ENCODE assay signal across 9 cellular contexts in genomic region chr16:14072360-14072759, GRCh38. TPM values are rescaled to one million over a fixed set of nuclear protein-coding genes. Genes with fewer than 3 reads are reported as not detected.
DNase-seq lines count a peak whose midpoint lies in the region; ATAC-seq and TF ChIP-seq lines count a peak whose summit lies in the region.
"Had no signal": no experiment of that assay in that cellular context is flagged by ENCODE, and none has a peak within 500 bp of the region (broad histone marks: within the 10 kb centered on the region; RNA-seq: fewer than 3 reads in every experiment).

No MANE protein-coding gene starts in this region.

- in situ Hi-C loops in astrocyte of the cerebellum (cut with HindIII; ENCODE audit: low sequenced_read_pairs) = no loop called here

- TF ChIP-seq CTCF in astrocyte of the cerebellum (IDR thresholded peaks at IDR 0.05; ENCODE audit: low read depth, low read length, missing control alignments) (no peak), right lobe of liver (IDR thresholded peaks at IDR 0.05) (no peak), thyroid gland (IDR thresholded peaks at IDR 0.05) (no peak), adrenal gland (IDR thresholded peaks at IDR 0.05) (no peak)

- H3K4me3 ChIP-seq in astrocyte of the cerebellum (ENCODE audit: low read depth, low read length) (peak overlapping the region; percentile 80), right lobe of liver (peak overlapping the region in 2 of 3 donors; percentile 82 to 84), thyroid gland (replicated peaks in 1 of 3) (peak overlapping the region in 1 of 3 donors; percentile 58), adrenal gland (peak overlapping the region in 1 of 4 donors; percentile 93)

- H3K4me3 Mint-ChIP-seq in activated naive CD4-positive, alpha-beta T cell treated with anti-CD3 and anti-CD28 coated beads for 36 hours = peak overlapping the region; percentile 83

- peaks cover 0 to 34% (median 3%) of the 10 kb centered on the region in 4 donors for H3K4me1 ChIP-seq in right lobe of liver
- peaks cover 0 to 15% of the 10 kb centered on the region in 2 donors for H3K4me1 ChIP-seq in thyroid gland
- peaks cover 7 to 27% of the 10 kb centered on the region in 2 donors for H3K4me1 ChIP-seq in adrenal gland (replicated peaks in 1 of 2)

- H3K4me1 Mint-ChIP-seq in activated naive CD4-positive, alpha-beta T cell treated with anti-CD3 and anti-CD28 coated beads for 36 hours (ENCODE audit: low read depth) = peaks cover 13% of the 10 kb centered on the region

- no peaks in the 10 kb centered on the region for H3K27me3 Mint-ChIP-seq in activated naive CD4-positive, alpha-beta T cell treated with anti-CD3 and anti-CD28 coated beads for 36 hours (ENCODE audit: low read depth)

- TF ChIP-seq POLR2A in right lobe of liver (IDR thresholded peaks at IDR 0.05) (no peak), thyroid gland (IDR thresholded peaks at IDR 0.05) (no peak), adrenal gland (IDR thresholded peaks at IDR 0.05) (no peak)

- H3K27me3 ChIP-seq in right lobe of liver (no peaks in the 10 kb centered on the region), thyroid gland (no peaks in the 10 kb centered on the region), adrenal gland (no peaks in the 10 kb centered on the region)

- H3K27ac ChIP-seq in right lobe of liver (peak overlapping the region; percentile 50 to 89 (median 77)), thyroid gland (peak overlapping the region in 2 of 3 donors; percentile 90 to 92), adrenal gland (no peak overlapping the region)

- H3K9me3 ChIP-seq in right lobe of liver (no peaks in the 10 kb centered on the region), thyroid gland (no peaks in the 10 kb centered on the region), adrenal gland (replicated peaks in 1 of 3) (no peaks in the 10 kb centered on the region)

- H3K9me3 Mint-ChIP-seq in activated naive CD4-positive, alpha-beta T cell treated with anti-CD3 and anti-CD28 coated beads for 36 hours = no peaks in the 10 kb centered on the region
- no peaks in the 10 kb centered on the region for H3K9me3 Mint-ChIP-seq in activated naive CD4-positive, alpha-beta T cell treated with anti-CD3 and anti-CD28 coated beads, Interleukin-2, amount 50 U/mL, for 72 hours

- no peak for ATAC-seq in activated naive CD4-positive, alpha-beta T cell treated with anti-CD3 and anti-CD28 coated beads, Interleukin-2, amount 50 U/mL, for 72 hours
- ATAC-seq in right lobe of liver = peak; percentile 16 to 37 (median 30)
- ATAC-seq in HG02852 (IDR thresholded peaks at IDR 0.05; ENCODE audit: unreplicated experiment) = no peak

- CTCF ChIA-PET in activated naive CD4-positive, alpha-beta T cell treated with anti-CD3 and anti-CD28 coated beads for 36 hours (lab: Charles Lee) = interaction anchor here (0.6 kb wide), 1 partner anchor 45 kb away, joined by 3 read pairs; no protein-coding TSS in a partner anchor

- no peaks in the 10 kb centered on the region for H3K36me3 Mint-ChIP-seq in activated naive CD4-positive, alpha-beta T cell treated with anti-CD3 and anti-CD28 coated beads for 36 hours (ENCODE audit: low read depth)
- H3K36me3 Mint-ChIP-seq in activated naive CD4-positive, alpha-beta T cell treated with anti-CD3 and anti-CD28 coated beads, Interleukin-2, amount 50 U/mL, for 72 hours = no peaks in the 10 kb centered on the region

- no peak for DNase-seq in activated naive CD4-positive, alpha-beta T cell treated with anti-CD3 and anti-CD28 coated beads for 36 hours
- no peak for DNase-seq in activated naive CD4-positive, alpha-beta T cell treated with anti-CD3 and anti-CD28 coated beads, Interleukin-2, amount 50 U/mL, for 72 hours (ENCODE audit: low spot score in 2 of 2)
- no peak for DNase-seq in astrocyte of the cerebellum (ENCODE audit: low read depth)
- no peak for DNase-seq in right lobe of liver
- DNase-seq in thyroid gland = peak in 1 of 2 donors; percentile 14
- DNase-seq in NCI-H1048 (lab: John Stamatoyannopoulos, UW) = no peak
- DNase-seq in adrenal gland = no peak
- DNase-seq: NCI-H1105 had no signal

- no peak overlapping the region for H3K27ac Mint-ChIP-seq in activated naive CD4-positive, alpha-beta T cell treated with anti-CD3 and anti-CD28 coated beads for 36 hours
- H3K27ac Mint-ChIP-seq in activated naive CD4-positive, alpha-beta T cell treated with anti-CD3 and anti-CD28 coated beads, Interleukin-2, amount 50 U/mL, for 72 hours = peak overlapping the region in 1 of 2 donors; percentile 91

- intact Hi-C loops in activated naive CD4-positive, alpha-beta T cell treated with anti-CD3 and anti-CD28 coated beads for 36 hours (cut with micrococcal nuclease) = loop anchor here (5.0 kb wide), 3 partner anchors 120 to 215 kb away; no protein-coding TSS in a partner anchor
- intact Hi-C loops in right lobe of liver (cut with DNase I) (no loop called here), thyroid gland (cut with DNase I) (no loop called here), adrenal gland (cut with DNase I) (no loop called here)

- H3K36me3 ChIP-seq in right lobe of liver = peaks cover 0 to 6% (median 0%) of the 10 kb centered on the region in 4 donors
- no peaks in the 10 kb centered on the region for H3K36me3 ChIP-seq in thyroid gland
- H3K36me3 ChIP-seq in adrenal gland (replicated peaks in 1 of 2) = no peaks in the 10 kb centered on the region

- WGBS in right lobe of liver (ENCODE audit: insufficient coverage, low coverage, low lambda C conversion rate, missing lambda C conversion rate) = 64% methylated on average over 6 of the region's 6 CpGs
- 95 to 97% methylated on average over 6 of the region's 6 CpGs for WGBS in thyroid gland, 2 donors
- WGBS in adrenal gland, 4 donors = 96 to 99% (median 98%) methylated on average over 6 of the region's 6 CpGs

RNA-seq across cellular contexts. Expression of gene MRTFB, which starts 1.2 kb away (rescaled TPM):
- 1 to 10 TPM; 8.2 to 8.4 TPM for total RNA-seq in activated naive CD4-positive, alpha-beta T cell treated with anti-CD3 and anti-CD28 coated beads for 36 hours
- total RNA-seq in activated naive CD4-positive, alpha-beta T cell treated with anti-CD3 and anti-CD28 coated beads, Interleukin-2, amount 50 U/mL, for 72 hours = 10 to 100 TPM; 14.6 to 18.6 TPM
- total RNA-seq in right lobe of liver (10 to 100 TPM; 15.7 to 23.9 (median 18.6) TPM), thyroid gland (100 to 1,000 TPM in 1 of 4 donors, 10 to 100 TPM in 3; 51.2 to 131 (median 74.0) TPM), adrenal gland (10 to 100 TPM; 30.9 to 77.7 (median 50.9) TPM)
- polyA plus RNA-seq in adrenal gland = 10 to 100 TPM in 2 of 3 donors, 1 to 10 TPM in 1; 5.5 to 24.8 (median 11.7) TPM

Comparison
In these comparisons a context has a peak if more than half of its experiments do, and no peak if none do; other contexts are left out.
1. ATAC-seq: peak in right lobe of liver (4 of 4); none in activated naive CD4-positive, alpha-beta T cell treated with anti-CD3 and anti-CD28 coated beads, Interleukin-2, amount 50 U/mL, for 72 hours (0 of 2) and HG02852 (single experiment).
2. H3K27ac ChIP-seq: peak in right lobe of liver (3 of 3) and thyroid gland (2 of 3); none in adrenal gland (0 of 5).